ENCODE assay signal across 9 cellular contexts in genomic region chr7:21946228-21946709, GRCh38. TPM values are rescaled to one million over a fixed set of nuclear protein-coding genes. Genes with fewer than 3 reads are reported as not detected.
DNase-seq lines count a peak whose midpoint lies in the region; ATAC-seq, FAIRE-seq and TF ChIP-seq lines count a peak whose summit lies in the region.
"Had no signal": no experiment of that assay in that cellular context is flagged by ENCODE, and none has a peak within 500 bp of the region (broad histone marks: within the 10 kb centered on the region; RNA-seq: fewer than 3 reads in every experiment).

No MANE protein-coding gene starts in this region.

- no peaks in the 10 kb centered on the region for H3K79me2 ChIP-seq in SK-N-SH (ENCODE audit: insufficient read depth)

- peak overlapping the region; percentile 89 for H3K4me2 ChIP-seq in SK-N-SH

- no peak for TF ChIP-seq EP300 in SK-N-SH (IDR thresholded peaks at IDR 0.05; ENCODE audit: borderline replicate concordance in 1 of 2, low read depth in 1 of 2, low read length in 1 of 2)

- peak overlapping the region; percentile 90 to 94 for H3K4me3 Mint-ChIP-seq in stimulated activated naive B cell treated with anti-CD40 and anti-IgM and Interleukin-4, amounts not matched to agents 10 μg/mL and 1 μg/mL and 100 μg/mL, for 72 hours

- peaks cover 34 to 70% of the 10 kb centered on the region in 2 donors for H3K4me1 Mint-ChIP-seq in stimulated activated naive B cell treated with anti-CD40 and anti-IgM and Interleukin-4, amounts not matched to agents 10 μg/mL and 1 μg/mL and 100 μg/mL, for 72 hours

- TF ChIP-seq RAD21 in SK-N-SH (IDR thresholded peaks at IDR 0.05; ENCODE audit: low read length) = no peak

- no peaks in the 10 kb centered on the region for H4K20me1 ChIP-seq in SK-N-SH (ENCODE audit: insufficient read depth)

- H3K36me3 Mint-ChIP-seq in stimulated activated naive B cell treated with anti-CD40 and anti-IgM and Interleukin-4, amounts not matched to agents 10 μg/mL and 1 μg/mL and 100 μg/mL, for 72 hours = peaks cover 0 to 4% of the 10 kb centered on the region in 2 donors

- TF ChIP-seq CTCF in SK-N-SH (IDR thresholded peaks at IDR 0.05) (no peak), WI38 (IDR thresholded peaks at IDR 0.05; ENCODE audit: low read depth, low read length) (no peak)

- H3F3A ChIP-seq in SK-N-SH (replicated peaks; ENCODE audit: insufficient read depth) = no peaks in the 10 kb centered on the region

- H3K36me3 ChIP-seq in SK-N-SH (replicated peaks in 1 of 2; ENCODE audit: control insufficient read depth in 1 of 2, insufficient read depth in 2 of 2, low read length in 1 of 2) = no peaks in the 10 kb centered on the region

- no peaks in the 10 kb centered on the region for H3K9me3 ChIP-seq in SK-N-SH

- ATAC-seq in SK-N-SH treated with all-trans-retinoic acid at 6 μM for 48 hours = no peak
- ATAC-seq in stimulated activated naive B cell treated with anti-CD40 and anti-IgM and Interleukin-4, amounts not matched to agents 10 μg/mL and 1 μg/mL and 100 μg/mL, for 72 hours (replicated peaks) = no peak
- ATAC-seq in GM21367 (IDR thresholded peaks at IDR 0.05; ENCODE audit: unreplicated experiment) = no peak

- H3K9ac ChIP-seq in SK-N-SH = peak overlapping the region; percentile 61; the same call in 1 of the 2 replicates

- H3K27me3 Mint-ChIP-seq in stimulated activated naive B cell treated with anti-CD40 and anti-IgM and Interleukin-4, amounts not matched to agents 10 μg/mL and 1 μg/mL and 100 μg/mL, for 72 hours = no peaks in the 10 kb centered on the region

- peaks cover 5% of the 10 kb centered on the region for H3K27me3 ChIP-seq in SK-N-SH (ENCODE audit: insufficient read depth)

- no peaks in the 10 kb centered on the region for H3K9me2 ChIP-seq in SK-N-SH

- TF ChIP-seq POLR2A in H54 (IDR thresholded peaks at IDR 0.05; ENCODE audit: low read depth, low read length) = no peak

- H3K27ac ChIP-seq in SK-N-SH (ENCODE audit: low read depth in 2 of 2, low read length in 1 of 2) = no peak overlapping the region

- POLR2A ChIA-PET in SK-N-SH (lab: Yijun Ruan, JAX) = no interaction called here

- DNase-seq in SK-N-SH = no peak
- DNase-seq in stimulated activated naive B cell treated with anti-CD40 and anti-IgM and Interleukin-4, amounts not matched to agents 10 μg/mL and 1 μg/mL and 100 μg/mL, for 72 hours = no peak
- no peak for DNase-seq in effector CD8-positive, alpha-beta T cell (lab: John Stamatoyannopoulos, UW)
- DNase-seq in H54 (ENCODE audit: insufficient read length, low spot score) = no peak
- DNase-seq: NCI-H187 treated with DMSO at 0.1 percent for 48 hours had no signal

- FAIRE-seq in H54 (lab: Jason Lieb, UNC) = no peak

- CTCF ChIA-PET in SK-N-SH (lab: Yijun Ruan, JAX) = interaction anchor here (0.9 to 1.1 kb wide), 2 partner anchors 9 to 21 kb away, joined by 3 to 4 read pairs; no protein-coding TSS in a partner anchor

- peak overlapping the region; percentile 71 to 75 for H3K4me3 ChIP-seq in SK-N-SH (ENCODE audit: low read depth in 2 of 2, low read length in 1 of 2)
- H3K4me3 ChIP-seq in WI38 (ENCODE audit: low read depth, low read length) = peak overlapping the region; percentile 72
- H3K4me3 ChIP-seq in iPS-11a (ENCODE audit: low read depth, low read length) = peak overlapping the region; percentile 79

- peaks cover 0 to 8% of the 10 kb centered on the region in 2 experiments; a peak in 1 of 4 replicates for H3K4me1 ChIP-seq in SK-N-SH (ENCODE audit: control insufficient read depth in 1 of 2, insufficient read depth in 2 of 2, low read depth in 1 of 2, low read length in 1 of 2)

- H3K27ac Mint-ChIP-seq in stimulated activated naive B cell treated with anti-CD40 and anti-IgM and Interleukin-4, amounts not matched to agents 10 μg/mL and 1 μg/mL and 100 μg/mL, for 72 hours = peak overlapping the region; percentile 100

- WGBS in SK-N-SH (ENCODE audit: low lambda C conversion rate) = 62% methylated on average over 5 of the region's 7 CpGs

- H2AFZ ChIP-seq in SK-N-SH (ENCODE audit: low read depth) = peak overlapping the region; percentile 91; the same call in 1 of the 2 replicates

- no peaks in the 10 kb centered on the region for H3K9me3 Mint-ChIP-seq in stimulated activated naive B cell treated with anti-CD40 and anti-IgM and Interleukin-4, amounts not matched to agents 10 μg/mL and 1 μg/mL and 100 μg/mL, for 72 hours

TF ChIP-seq in SK-N-SH, 30 proteins besides CTCF, POLR2A, EP300 and RAD21:
- TF ChIP-seq RXRA (IDR thresholded peaks at IDR 0.05; ENCODE audit: borderline replicate concordance, low read depth) (peak; percentile 78; the same call in 1 of the 2 replicates), MEF2A (IDR thresholded peaks at IDR 0.05; ENCODE audit: borderline replicate concordance, low read depth) (no peak), USF2 (IDR thresholded peaks at IDR 0.05; ENCODE audit: borderline replicate concordance, low read depth, low read length) (no peak)

TF ChIP-seq in SK-N-SH treated with all-trans-retinoic acid at 6 μM for 48 hours, 23 proteins besides CTCF, POLR2A, EP300 and RAD21 (continues in another document):
- TF ChIP-seq TOX (CRISPR knock-in tag; IDR thresholded peaks at IDR 0.05; ENCODE audit: borderline replicate concordance) (no peak), TCF4 (CRISPR knock-in tag; IDR thresholded peaks at IDR 0.05; ENCODE audit: borderline replicate concordance) (no peak), PPARA (CRISPR knock-in tag; IDR thresholded peaks at IDR 0.05; ENCODE audit: borderline replicate concordance) (no peak), CSRNP3 (CRISPR knock-in tag; IDR thresholded peaks at IDR 0.05) (no peak), RARB (CRISPR knock-in tag; IDR thresholded peaks at IDR 0.05) (no peak), GLIS3 (CRISPR knock-in tag; IDR thresholded peaks at IDR 0.05) (no peak), BACH2 (CRISPR knock-in tag; IDR thresholded peaks at IDR 0.05; ENCODE audit: borderline replicate concordance) (no peak), SNAI2 (CRISPR knock-in tag; IDR thresholded peaks at IDR 0.05) (no peak), ESRRG (CRISPR knock-in tag; IDR thresholded peaks at IDR 0.05) (no peak), ZFP30 (CRISPR knock-in tag; IDR thresholded peaks at IDR 0.05) (no peak)
- TF ChIP-seq, protein P1, sequence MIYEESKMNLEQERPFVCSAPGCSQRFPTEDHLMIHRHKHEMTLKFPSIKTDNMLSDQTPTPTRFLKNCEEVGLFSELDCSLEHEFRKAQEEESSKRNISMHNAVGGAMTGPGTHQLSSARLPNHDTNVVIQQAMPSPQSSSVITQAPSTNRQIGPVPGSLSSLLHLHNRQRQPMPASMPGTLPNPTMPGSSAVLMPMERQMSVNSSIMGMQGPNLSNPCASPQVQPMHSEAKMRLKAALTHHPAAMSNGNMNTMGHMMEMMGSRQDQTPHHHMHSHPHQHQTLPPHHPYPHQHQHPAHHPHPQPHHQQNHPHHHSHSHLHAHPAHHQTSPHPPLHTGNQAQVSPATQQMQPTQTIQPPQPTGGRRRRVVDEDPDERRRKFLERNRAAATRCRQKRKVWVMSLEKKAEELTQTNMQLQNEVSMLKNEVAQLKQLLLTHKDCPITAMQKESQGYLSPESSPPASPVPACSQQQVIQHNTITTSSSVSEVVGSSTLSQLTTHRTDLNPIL (CRISPR knock-in tag; IDR thresholded peaks at IDR 0.05; ENCODE audit: low read depth) = no peak
- TF ChIP-seq, protein P2, sequence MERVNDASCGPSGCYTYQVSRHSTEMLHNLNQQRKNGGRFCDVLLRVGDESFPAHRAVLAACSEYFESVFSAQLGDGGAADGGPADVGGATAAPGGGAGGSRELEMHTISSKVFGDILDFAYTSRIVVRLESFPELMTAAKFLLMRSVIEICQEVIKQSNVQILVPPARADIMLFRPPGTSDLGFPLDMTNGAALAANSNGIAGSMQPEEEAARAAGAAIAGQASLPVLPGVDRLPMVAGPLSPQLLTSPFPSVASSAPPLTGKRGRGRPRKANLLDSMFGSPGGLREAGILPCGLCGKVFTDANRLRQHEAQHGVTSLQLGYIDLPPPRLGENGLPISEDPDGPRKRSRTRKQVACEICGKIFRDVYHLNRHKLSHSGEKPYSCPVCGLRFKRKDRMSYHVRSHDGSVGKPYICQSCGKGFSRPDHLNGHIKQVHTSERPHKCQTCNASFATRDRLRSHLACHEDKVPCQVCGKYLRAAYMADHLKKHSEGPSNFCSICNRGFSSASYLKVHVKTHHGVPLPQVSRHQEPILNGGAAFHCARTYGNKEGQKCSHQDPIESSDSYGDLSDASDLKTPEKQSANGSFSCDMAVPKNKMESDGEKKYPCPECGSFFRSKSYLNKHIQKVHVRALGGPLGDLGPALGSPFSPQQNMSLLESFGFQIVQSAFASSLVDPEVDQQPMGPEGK (CRISPR knock-in tag; IDR thresholded peaks at IDR 0.05; ENCODE audit: borderline replicate concordance) = no peak

RNA-seq across cellular contexts. Expression of gene CDCA7L, which starts 0.6 kb away (rescaled TPM):
- 16.8 and 18.4 TPM in 2 replicates for polyA plus RNA-seq in SK-N-SH (2012; rRNA removed)
- 17.1 and 17.2 TPM in 2 replicates for polyA plus RNA-seq in SK-N-SH (2012; cell fraction: cytosol; rRNA removed)
- 14.5 and 20.7 TPM in 2 replicates for polyA plus RNA-seq in SK-N-SH (2012; cell fraction: nucleus; rRNA removed)
